In genomic region chr6:132043148-132043547, GRCh38 we compare ENCODE assay signal across 9 cellular contexts.
"Had no signal": no experiment of that assay in that cellular context is flagged by ENCODE, and none has a peak within 500 bp of the region (broad histone marks: within the 10 kb centered on the region; RNA-seq: fewer than 3 reads in every experiment).

No MANE protein-coding gene starts in this region.

- H3K4me1 ChIP-seq: HAP-1 had no signal

- H3K4me3 Mint-ChIP-seq: HFFc6 had no signal

- H3K27ac ChIP-seq: GM23248, HL-60 had no signal

- H3K36me3 ChIP-seq: HAP-1 had no signal

- DNase-seq: GM23248, GOT3, H7, HFFc6 had no signal

- H3K4me3 ChIP-seq: GM23248, HAP-1, K562 had no signal

- H3K27ac Mint-ChIP-seq: HFFc6 had no signal

- H2AFZ ChIP-seq: GM23248 had no signal

- H3K9ac ChIP-seq: GM23248 had no signal

- ATAC-seq: HCT116, HepG2, K562 had no signal

- H3K9me3 ChIP-seq: HAP-1 had no signal
